Comparison of ENCODE assay signal across 1 cellular context in the genomic region with DNA sequence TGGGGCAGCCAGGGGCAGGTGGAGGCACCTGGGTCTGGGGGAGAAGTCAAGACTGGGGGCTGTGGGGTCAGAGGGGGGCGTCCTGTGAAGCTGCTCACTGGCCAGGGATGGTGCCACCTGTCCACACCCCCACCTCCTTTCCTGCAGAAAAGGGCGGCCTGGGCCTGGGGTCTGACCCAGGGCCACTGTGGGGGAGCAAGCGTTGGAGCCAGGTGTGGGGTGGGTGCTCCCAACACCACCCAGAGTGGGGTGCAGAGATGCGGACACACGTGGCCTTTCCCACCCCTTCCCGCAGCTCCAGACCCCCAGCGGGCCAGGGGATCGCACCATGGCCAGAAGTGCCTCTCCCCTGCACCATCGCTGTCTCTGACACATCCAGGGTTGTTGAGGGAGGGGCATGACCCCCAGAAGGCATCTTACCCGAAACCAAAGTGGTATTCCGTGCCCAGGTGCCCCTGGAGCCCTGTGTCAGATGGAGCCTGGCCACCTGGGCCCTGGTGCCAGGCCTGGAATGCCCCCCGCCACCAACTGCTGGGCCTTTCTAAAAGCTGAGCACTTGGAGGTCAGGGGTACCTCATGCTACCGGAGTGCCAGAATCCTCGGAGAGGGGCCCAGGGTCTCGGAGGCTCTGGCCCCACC.
TF ChIP-seq lines count a peak whose summit lies in the region.

No MANE protein-coding gene starts in this region.

TF ChIP-seq in HepG2, 621 proteins besides CTCF, POLR2A, EP300 and RAD21 (continued from another document and continues in another):
- no peak for TF ChIP-seq ZBTB39 (CRISPR knock-in tag; IDR thresholded peaks at IDR 0.05)
- TF ChIP-seq NCOR1 (IDR thresholded peaks at IDR 0.05; ENCODE audit: borderline replicate concordance, low read length) = no peak
- TF ChIP-seq, protein P1, sequence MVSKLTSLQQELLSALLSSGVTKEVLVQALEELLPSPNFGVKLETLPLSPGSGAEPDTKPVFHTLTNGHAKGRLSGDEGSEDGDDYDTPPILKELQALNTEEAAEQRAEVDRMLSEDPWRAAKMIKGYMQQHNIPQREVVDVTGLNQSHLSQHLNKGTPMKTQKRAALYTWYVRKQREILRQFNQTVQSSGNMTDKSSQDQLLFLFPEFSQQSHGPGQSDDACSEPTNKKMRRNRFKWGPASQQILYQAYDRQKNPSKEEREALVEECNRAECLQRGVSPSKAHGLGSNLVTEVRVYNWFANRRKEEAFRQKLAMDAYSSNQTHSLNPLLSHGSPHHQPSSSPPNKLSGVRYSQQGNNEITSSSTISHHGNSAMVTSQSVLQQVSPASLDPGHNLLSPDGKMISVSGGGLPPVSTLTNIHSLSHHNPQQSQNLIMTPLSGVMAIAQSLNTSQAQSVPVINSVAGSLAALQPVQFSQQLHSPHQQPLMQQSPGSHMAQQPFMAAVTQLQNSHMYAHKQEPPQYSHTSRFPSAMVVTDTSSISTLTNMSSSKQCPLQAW (CRISPR knock-in tag; IDR thresholded peaks at IDR 0.05) = no peak
- TF ChIP-seq ZFP36 (IDR thresholded peaks at IDR 0.05; ENCODE audit: borderline replicate concordance, low read depth, low read length, partially characterized antibody) = no peak
- TF ChIP-seq TBX2 (CRISPR knock-in tag; IDR thresholded peaks at IDR 0.05; ENCODE audit: borderline replicate concordance) = no peak
- no peak for TF ChIP-seq ZBTB10 (CRISPR knock-in tag; IDR thresholded peaks at IDR 0.05; ENCODE audit: borderline replicate concordance)
- TF ChIP-seq, protein P2, sequence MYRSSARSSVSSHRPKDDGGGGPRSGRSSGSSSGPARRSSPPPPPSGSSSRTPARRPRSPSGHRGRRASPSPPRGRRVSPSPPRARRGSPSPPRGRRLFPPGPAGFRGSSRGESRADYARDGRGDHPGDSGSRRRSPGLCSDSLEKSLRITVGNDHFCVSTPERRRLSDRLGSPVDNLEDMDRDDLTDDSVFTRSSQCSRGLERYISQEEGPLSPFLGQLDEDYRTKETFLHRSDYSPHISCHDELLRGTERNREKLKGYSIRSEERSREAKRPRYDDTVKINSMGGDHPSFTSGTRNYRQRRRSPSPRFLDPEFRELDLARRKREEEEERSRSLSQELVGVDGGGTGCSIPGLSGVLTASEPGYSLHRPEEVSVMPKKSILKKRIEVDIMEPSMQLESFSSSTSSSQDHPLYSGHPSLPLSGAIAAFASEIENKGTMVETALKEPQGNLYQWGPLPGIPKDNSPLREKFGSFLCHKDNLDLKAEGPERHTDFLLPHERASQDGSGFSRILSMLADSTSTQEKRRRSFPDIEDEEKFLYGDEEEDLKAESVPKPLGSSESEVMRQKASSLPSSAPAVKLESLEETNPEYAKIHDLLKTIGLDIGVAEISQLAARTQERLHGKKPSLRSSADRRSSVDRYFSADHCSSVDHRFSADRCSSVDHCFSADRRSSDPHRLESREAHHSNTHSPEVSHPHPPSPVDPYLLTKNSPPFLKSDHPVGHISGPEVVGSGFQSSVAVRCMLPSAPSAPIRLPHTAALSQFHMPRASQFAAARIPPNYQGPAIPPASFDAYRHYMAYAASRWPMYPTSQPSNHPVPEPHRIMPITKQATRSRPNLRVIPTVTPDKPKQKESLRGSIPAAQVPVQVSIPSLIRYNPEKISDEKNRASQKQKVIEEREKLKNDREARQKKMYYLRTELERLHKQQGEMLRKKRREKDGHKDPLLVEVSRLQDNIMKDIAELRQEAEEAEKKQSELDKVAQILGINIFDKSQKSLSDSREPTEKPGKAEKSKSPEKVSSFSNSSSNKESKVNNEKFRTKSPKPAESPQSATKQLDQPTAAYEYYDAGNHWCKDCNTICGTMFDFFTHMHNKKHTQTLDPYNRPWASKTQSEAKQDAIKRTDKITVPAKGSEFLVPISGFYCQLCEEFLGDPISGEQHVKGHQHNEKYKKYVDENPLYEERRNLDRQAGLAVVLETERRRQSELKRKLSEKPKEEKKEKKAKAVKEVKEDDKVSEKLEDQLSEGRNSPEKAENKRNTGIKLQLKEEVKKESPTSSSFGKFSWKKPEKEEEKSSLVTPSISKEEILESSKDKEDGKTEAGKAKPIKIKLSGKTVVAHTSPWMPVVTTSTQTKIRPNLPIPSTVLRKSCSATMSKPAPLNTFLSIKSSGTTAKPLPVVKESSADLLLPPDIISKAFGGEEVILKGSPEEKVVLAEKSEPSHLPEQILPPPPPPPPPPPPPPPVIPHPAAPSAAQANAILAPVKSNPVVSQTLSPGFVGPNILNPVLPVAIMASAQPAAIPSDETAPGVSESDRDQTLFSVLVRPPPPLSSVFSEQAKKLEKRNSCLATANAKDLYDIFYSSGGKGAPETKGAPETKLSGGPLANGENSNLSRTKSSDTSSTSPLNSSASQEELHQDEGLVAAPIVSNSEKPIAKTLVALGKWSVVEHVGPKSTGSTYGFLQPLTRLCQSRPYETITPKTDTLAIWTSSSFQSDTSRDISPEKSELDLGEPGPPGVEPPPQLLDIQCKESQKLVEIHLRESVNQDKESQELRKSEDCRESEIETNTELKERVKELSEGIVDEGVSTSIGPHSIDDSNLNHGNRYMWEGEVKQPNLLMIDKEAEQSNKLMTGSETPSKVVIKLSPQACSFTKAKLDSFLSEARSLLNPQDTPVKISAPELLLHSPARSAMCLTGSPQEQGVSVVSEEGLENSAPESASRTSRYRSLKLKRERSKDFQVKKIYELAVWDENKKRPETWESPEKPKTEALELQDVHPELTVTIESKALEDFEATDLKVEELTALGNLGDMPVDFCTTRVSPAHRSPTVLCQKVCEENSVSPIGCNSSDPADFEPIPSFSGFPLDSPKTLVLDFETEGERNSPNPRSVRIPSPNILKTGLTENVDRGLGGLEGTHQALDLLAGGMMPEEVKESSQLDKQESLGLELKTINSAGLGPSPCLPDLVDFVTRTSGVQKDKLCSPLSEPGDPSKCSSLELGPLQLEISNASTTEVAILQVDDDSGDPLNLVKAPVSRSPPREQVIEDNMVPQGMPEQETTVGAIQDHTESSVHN (CRISPR knock-in tag; IDR thresholded peaks at IDR 0.05) = no peak
- TF ChIP-seq, protein P3, sequence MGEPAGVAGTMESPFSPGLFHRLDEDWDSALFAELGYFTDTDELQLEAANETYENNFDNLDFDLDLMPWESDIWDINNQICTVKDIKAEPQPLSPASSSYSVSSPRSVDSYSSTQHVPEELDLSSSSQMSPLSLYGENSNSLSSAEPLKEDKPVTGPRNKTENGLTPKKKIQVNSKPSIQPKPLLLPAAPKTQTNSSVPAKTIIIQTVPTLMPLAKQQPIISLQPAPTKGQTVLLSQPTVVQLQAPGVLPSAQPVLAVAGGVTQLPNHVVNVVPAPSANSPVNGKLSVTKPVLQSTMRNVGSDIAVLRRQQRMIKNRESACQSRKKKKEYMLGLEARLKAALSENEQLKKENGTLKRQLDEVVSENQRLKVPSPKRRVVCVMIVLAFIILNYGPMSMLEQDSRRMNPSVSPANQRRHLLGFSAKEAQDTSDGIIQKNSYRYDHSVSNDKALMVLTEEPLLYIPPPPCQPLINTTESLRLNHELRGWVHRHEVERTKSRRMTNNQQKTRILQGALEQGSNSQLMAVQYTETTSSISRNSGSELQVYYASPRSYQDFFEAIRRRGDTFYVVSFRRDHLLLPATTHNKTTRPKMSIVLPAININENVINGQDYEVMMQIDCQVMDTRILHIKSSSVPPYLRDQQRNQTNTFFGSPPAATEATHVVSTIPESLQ (CRISPR knock-in tag; conservative IDR thresholded peaks at IDR 0.05) = no peak
- no peak for TF ChIP-seq ZNF747 (CRISPR knock-in tag; IDR thresholded peaks at IDR 0.05; ENCODE audit: borderline replicate concordance)
- no peak for TF ChIP-seq PHF8 (CRISPR knock-in tag; IDR thresholded peaks at IDR 0.05)
- TF ChIP-seq, protein P4, sequence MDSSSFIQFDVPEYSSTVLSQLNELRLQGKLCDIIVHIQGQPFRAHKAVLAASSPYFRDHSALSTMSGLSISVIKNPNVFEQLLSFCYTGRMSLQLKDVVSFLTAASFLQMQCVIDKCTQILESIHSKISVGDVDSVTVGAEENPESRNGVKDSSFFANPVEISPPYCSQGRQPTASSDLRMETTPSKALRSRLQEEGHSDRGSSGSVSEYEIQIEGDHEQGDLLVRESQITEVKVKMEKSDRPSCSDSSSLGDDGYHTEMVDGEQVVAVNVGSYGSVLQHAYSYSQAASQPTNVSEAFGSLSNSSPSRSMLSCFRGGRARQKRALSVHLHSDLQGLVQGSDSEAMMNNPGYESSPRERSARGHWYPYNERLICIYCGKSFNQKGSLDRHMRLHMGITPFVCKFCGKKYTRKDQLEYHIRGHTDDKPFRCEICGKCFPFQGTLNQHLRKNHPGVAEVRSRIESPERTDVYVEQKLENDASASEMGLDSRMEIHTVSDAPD (CRISPR knock-in tag; IDR thresholded peaks at IDR 0.05) = no peak; the same call in 1 of the 2 replicates
- TF ChIP-seq NPAS2 (CRISPR knock-in tag; IDR thresholded peaks at IDR 0.05; ENCODE audit: borderline replicate concordance) = no peak
- TF ChIP-seq ZNF652 (CRISPR knock-in tag; IDR thresholded peaks at IDR 0.05; ENCODE audit: borderline replicate concordance, low read depth) = no peak
- TF ChIP-seq STAT5B (CRISPR knock-in tag; IDR thresholded peaks at IDR 0.05) = no peak
- TF ChIP-seq, protein P5, sequence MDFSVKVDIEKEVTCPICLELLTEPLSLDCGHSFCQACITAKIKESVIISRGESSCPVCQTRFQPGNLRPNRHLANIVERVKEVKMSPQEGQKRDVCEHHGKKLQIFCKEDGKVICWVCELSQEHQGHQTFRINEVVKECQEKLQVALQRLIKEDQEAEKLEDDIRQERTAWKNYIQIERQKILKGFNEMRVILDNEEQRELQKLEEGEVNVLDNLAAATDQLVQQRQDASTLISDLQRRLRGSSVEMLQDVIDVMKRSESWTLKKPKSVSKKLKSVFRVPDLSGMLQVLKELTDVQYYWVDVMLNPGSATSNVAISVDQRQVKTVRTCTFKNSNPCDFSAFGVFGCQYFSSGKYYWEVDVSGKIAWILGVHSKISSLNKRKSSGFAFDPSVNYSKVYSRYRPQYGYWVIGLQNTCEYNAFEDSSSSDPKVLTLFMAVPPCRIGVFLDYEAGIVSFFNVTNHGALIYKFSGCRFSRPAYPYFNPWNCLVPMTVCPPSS (IDR thresholded peaks at IDR 0.05) = no peak
- no peak for TF ChIP-seq ZC3H13 (CRISPR knock-in tag; IDR thresholded peaks at IDR 0.05)
- no peak for TF ChIP-seq ZNF337 (CRISPR knock-in tag; IDR thresholded peaks at IDR 0.05; ENCODE audit: borderline replicate concordance, low read depth)
- no peak for TF ChIP-seq ZFP37 (CRISPR knock-in tag; IDR thresholded peaks at IDR 0.05; ENCODE audit: borderline replicate concordance)
- no peak for TF ChIP-seq KLF6 (CRISPR knock-in tag; IDR thresholded peaks at IDR 0.05)
- no peak for TF ChIP-seq KLF16 (CRISPR knock-in tag; IDR thresholded peaks at IDR 0.05)
- TF ChIP-seq ZNF343 (CRISPR knock-in tag; IDR thresholded peaks at IDR 0.05) = no peak
- TF ChIP-seq MYC (CRISPR knock-in tag; IDR thresholded peaks at IDR 0.05; ENCODE audit: borderline replicate concordance) = peak; percentile 13; the same call in 1 of the 2 replicates
- TF ChIP-seq ZNF484 (CRISPR knock-in tag; IDR thresholded peaks at IDR 0.05; ENCODE audit: borderline replicate concordance, low read depth) = no peak
- no peak for TF ChIP-seq NR2C2 (CRISPR knock-in tag; IDR thresholded peaks at IDR 0.05; ENCODE audit: borderline replicate concordance)
- TF ChIP-seq KLF12 (CRISPR knock-in tag; IDR thresholded peaks at IDR 0.05; ENCODE audit: borderline replicate concordance) = no peak
- TF ChIP-seq MZF1 (CRISPR knock-in tag; IDR thresholded peaks at IDR 0.05; ENCODE audit: borderline replicate concordance) = no peak
- no peak for TF ChIP-seq SOX6 (IDR thresholded peaks at IDR 0.05)
- TF ChIP-seq SOX6 (CRISPR knock-in tag; IDR thresholded peaks at IDR 0.05) = no peak
- TF ChIP-seq, protein P6, sequence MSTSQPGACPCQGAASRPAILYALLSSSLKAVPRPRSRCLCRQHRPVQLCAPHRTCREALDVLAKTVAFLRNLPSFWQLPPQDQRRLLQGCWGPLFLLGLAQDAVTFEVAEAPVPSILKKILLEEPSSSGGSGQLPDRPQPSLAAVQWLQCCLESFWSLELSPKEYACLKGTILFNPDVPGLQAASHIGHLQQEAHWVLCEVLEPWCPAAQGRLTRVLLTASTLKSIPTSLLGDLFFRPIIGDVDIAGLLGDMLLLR (CRISPR knock-in tag; IDR thresholded peaks at IDR 0.05) = 0 out of 2 replicates have a peak, but pooled peaks have one; percentile 7
- peak; percentile 3 for TF ChIP-seq HNRNPLL (IDR thresholded peaks at IDR 0.05; ENCODE audit: low read depth, low read length, poor library complexity, severe bottlenecking)
- TF ChIP-seq NCOA2 (CRISPR knock-in tag; IDR thresholded peaks at IDR 0.05) = no peak
- TF ChIP-seq CBFB (CRISPR knock-in tag; IDR thresholded peaks at IDR 0.05) = no peak
- no peak for TF ChIP-seq ZNF83 (CRISPR knock-in tag; IDR thresholded peaks at IDR 0.05; ENCODE audit: borderline replicate concordance)
- TF ChIP-seq TEF (CRISPR knock-in tag; IDR thresholded peaks at IDR 0.05) = no peak
- TF ChIP-seq SUZ12 (IDR thresholded peaks at IDR 0.05; ENCODE audit: low read depth, low read length) = no peak
